In the genomic region with DNA sequence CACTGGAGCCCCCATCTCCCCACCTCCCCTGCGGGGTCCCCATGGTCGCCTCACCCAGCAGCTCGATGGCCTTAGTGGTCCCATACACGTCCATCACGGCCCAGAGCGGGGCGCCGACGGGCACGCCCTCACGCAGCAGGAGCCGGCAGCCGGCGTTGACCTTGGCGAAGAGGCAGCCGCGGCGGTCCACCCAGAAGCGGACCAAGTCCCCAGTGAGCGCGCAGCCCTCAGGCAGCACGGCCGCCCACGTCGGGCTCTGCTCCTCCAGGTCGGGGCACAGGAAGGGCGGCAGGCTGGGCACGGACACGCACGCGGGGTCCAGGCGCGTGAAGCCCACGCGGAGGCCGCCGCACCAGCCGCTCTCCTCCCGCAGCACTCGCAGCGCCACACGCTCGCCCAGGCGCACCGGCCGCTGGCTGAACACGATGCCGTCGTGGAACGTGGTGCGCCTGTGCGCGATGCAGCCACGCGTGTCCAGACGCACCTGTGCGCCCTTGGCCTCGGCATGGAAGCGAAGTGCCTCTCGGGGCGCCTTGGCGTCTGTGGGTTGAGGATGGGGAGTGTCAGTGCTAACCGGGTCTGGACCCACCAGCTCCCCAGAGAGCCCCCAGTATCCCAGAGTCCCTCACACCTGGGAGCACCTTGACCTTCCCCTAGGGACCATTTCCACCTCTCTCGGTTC, we compare ENCODE assay signal across 1 cellular context.
TF ChIP-seq lines count a peak whose summit lies in the region.

No MANE protein-coding gene starts in this region.

TF ChIP-seq in HepG2, 621 proteins besides CTCF, POLR2A, EP300 and RAD21:
- no peak for TF ChIP-seq ZNF616 (CRISPR knock-in tag; IDR thresholded peaks at IDR 0.05; ENCODE audit: low read depth)
- TF ChIP-seq GMEB2 (CRISPR knock-in tag; IDR thresholded peaks at IDR 0.05; ENCODE audit: low read depth): no peak
- TF ChIP-seq, protein P1, sequence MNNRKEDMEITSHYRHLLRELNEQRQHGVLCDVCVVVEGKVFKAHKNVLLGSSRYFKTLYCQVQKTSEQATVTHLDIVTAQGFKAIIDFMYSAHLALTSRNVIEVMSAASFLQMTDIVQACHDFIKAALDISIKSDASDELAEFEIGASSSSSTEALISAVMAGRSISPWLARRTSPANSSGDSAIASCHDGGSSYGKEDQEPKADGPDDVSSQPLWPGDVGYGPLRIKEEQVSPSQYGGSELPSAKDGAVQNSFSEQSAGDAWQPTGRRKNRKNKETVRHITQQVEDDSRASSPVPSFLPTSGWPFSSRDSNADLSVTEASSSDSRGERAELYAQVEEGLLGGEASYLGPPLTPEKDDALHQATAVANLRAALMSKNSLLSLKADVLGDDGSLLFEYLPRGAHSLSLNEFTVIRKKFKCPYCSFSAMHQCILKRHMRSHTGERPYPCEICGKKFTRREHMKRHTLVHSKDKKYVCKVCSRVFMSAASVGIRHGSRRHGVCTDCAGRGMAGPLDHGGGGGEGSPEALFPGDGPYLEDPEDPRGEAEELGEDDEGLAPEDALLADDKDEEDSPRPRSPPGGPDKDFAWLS (CRISPR knock-in tag; IDR thresholded peaks at IDR 0.05; ENCODE audit: borderline replicate concordance): no peak
- TF ChIP-seq ZNF891 (CRISPR knock-in tag; IDR thresholded peaks at IDR 0.05): no peak
- TF ChIP-seq KDM1A (CRISPR knock-in tag; IDR thresholded peaks at IDR 0.05): no peak
- 0 out of 2 replicates have a peak, but pooled peaks have one; percentile 23 for TF ChIP-seq IRX3 (CRISPR knock-in tag; IDR thresholded peaks at IDR 0.05; ENCODE audit: borderline replicate concordance, low read depth)
- TF ChIP-seq ZNF550 (CRISPR knock-in tag; IDR thresholded peaks at IDR 0.05; ENCODE audit: borderline replicate concordance): no peak
TF ChIP-seq in HepG2: peak in this region for 1.
